ENCODE assay signal across 28 cellular contexts in genomic region chr11:46175401-46176002, GRCh38.
"Had no signal": no experiment of that assay in that cellular context is flagged by ENCODE, and none has a peak within 500 bp of the region (broad histone marks: within the 10 kb centered on the region; RNA-seq: fewer than 3 reads in every experiment).

No MANE protein-coding gene starts in this region.

- H3K4me1 ChIP-seq: esophagus muscularis mucosa, foreskin keratinocyte, gastrocnemius medialis, heart left ventricle had no signal

- H3K27ac ChIP-seq: brain microvascular endothelial cell, coronary artery, dorsolateral prefrontal cortex, esophagus muscularis mucosa, foreskin keratinocyte, gastrocnemius medialis, heart left ventricle had no signal

- FAIRE-seq: astrocyte, bronchial epithelial cell had no signal

- H3K36me3 ChIP-seq: brain microvascular endothelial cell, esophagus muscularis mucosa, gastrocnemius medialis, heart left ventricle had no signal

- DNase-seq: activated CD4-positive, alpha-beta memory T cell treated with anti-CD3 and anti-CD28 coated beads, Interleukin-2, amount 10 ng/mL, durations not matched to agents 7 days and 5 days; activated CD4-positive, alpha-beta T cell treated with anti-CD3 and anti-CD28 coated beads for 36 hours; activated CD4-positive, alpha-beta T cell treated with anti-CD3 and anti-CD28 coated beads, Interleukin-2, amount 10 ng/mL, durations not matched to agents 24 days and 14 days; activated CD4-positive, CD25-positive, alpha-beta regulatory T cell; activated CD4-positive, CD25-positive, alpha-beta regulatory T cell treated with anti-CD3 and anti-CD28 coated beads, Interleukin-2, amount 50 U/mL, for 72 hours; activated CD8-positive, alpha-beta memory T cell treated with anti-CD3 and anti-CD28 coated beads, Interleukin-2, amount 50 U/mL, for 48 hours; activated gamma-delta T cell treated with Interleukin-2 at 50 U/mL for 16 hours; activated naive CD4-positive, alpha-beta T cell treated with anti-CD3 and anti-CD28 coated beads, Interleukin-2, amount 50 U/mL, for 16 hours; activated naive CD4-positive, alpha-beta T cell treated with Interleukin-2 at 50 U/mL for 16 hours; activated T-cell treated with anti-CD3 and anti-CD28 coated beads for 4 hours; activated T-cell treated with anti-CD3 and anti-CD28 coated beads, Interleukin-2, amount 50 U/mL, for 24 hours; activated T-cell treated with anti-CD3 and anti-CD28 coated beads, Interleukin-2, amount 50 U/mL, for 72 hours; amniotic stem cell; anterior cingulate cortex; brain microvascular endothelial cell; dorsolateral prefrontal cortex; effector memory CD8-positive, alpha-beta T cell; erythroblast; gastrocnemius medialis; glutamatergic neuron; heart left ventricle; T-helper 17 cell; T1000 had no signal

- ATAC-seq: activated CD4-positive, alpha-beta T cell treated with anti-CD3 and anti-CD28 coated beads for 36 hours; activated T-cell treated with anti-CD3 and anti-CD28 coated beads, Interleukin-2, amount 50 U/mL, for 72 hours; effector memory CD8-positive, alpha-beta T cell; foreskin keratinocyte; gastrocnemius medialis; heart left ventricle; T-helper 17 cell had no signal

- H3K4me3 ChIP-seq: coronary artery, dorsolateral prefrontal cortex, esophagus muscularis mucosa, gastrocnemius medialis, heart left ventricle had no signal

- H3K27me3 ChIP-seq: brain microvascular endothelial cell, foreskin keratinocyte, gastrocnemius medialis had no signal

- H3K9me3 ChIP-seq: esophagus muscularis mucosa, gastrocnemius medialis had no signal
